In genomic region chr1:244590670-244591069, GRCh38 we compare ENCODE assay signal across 28 cellular contexts.
"Had no signal": no experiment of that assay in that cellular context is flagged by ENCODE, and none has a peak within 500 bp of the region (broad histone marks: within the 10 kb centered on the region; RNA-seq: fewer than 3 reads in every experiment).

No MANE protein-coding gene starts in this region.

- H3K36me3 ChIP-seq: esophagus squamous epithelium, gastrocnemius medialis, heart right ventricle, left lung, lower lobe of right lung had no signal

- H3K4me3 Mint-ChIP-seq: dendritic cell treated with granulocyte-macrophage colony-stimulating factor and Interleukin-4, amounts not matched to agents 40 ng/mL and 50 ng/mL, for 4 days; effector memory CD8-positive, alpha-beta T cell; endodermal cell; mesothelial cell of epicardium; naive B cell; naive thymus-derived CD8-positive, alpha-beta T cell had no signal

- DNase-seq: cortex of kidney; effector CD8-positive, alpha-beta T cell; effector memory CD8-positive, alpha-beta T cell; endodermal cell; erythroblast; esophagus squamous epithelium; foreskin fibroblast; foreskin melanocyte; gastrocnemius medialis; glutamatergic neuron; head of caudate nucleus; heart right ventricle; hippocampal formation; left cardiac atrium; left lung; left ventricle myocardium superior; lower lobe of right lung; mesenchymal stem cell; mucosa of descending colon; naive B cell; naive thymus-derived CD8-positive, alpha-beta T cell had no signal

- H3K27ac Mint-ChIP-seq: dendritic cell treated with granulocyte-macrophage colony-stimulating factor and Interleukin-4, amounts not matched to agents 40 ng/mL and 50 ng/mL, for 4 days; effector memory CD8-positive, alpha-beta T cell; endodermal cell; mesothelial cell of epicardium; naive thymus-derived CD8-positive, alpha-beta T cell had no signal

- H3K9me3 ChIP-seq: gastrocnemius medialis, lower lobe of right lung, mucosa of descending colon had no signal

- H3K4me1 Mint-ChIP-seq: endodermal cell; mesothelial cell of epicardium; naive B cell; naive thymus-derived CD8-positive, alpha-beta T cell had no signal

- FAIRE-seq: endometrium, islet of Langerhans, keratinocyte had no signal

- H3K4me3 ChIP-seq: esophagus squamous epithelium, gastrocnemius medialis, heart right ventricle, left lung, lower lobe of right lung, mucosa of descending colon had no signal

- H3K27me3 ChIP-seq: esophagus squamous epithelium, gastrocnemius medialis, heart right ventricle, left lung had no signal

- H3K9me3 Mint-ChIP-seq: effector memory CD8-positive, alpha-beta T cell had no signal

- H3K27me3 Mint-ChIP-seq: dendritic cell treated with granulocyte-macrophage colony-stimulating factor and Interleukin-4, amounts not matched to agents 40 ng/mL and 50 ng/mL, for 4 days; naive B cell had no signal

- ATAC-seq: effector memory CD8-positive, alpha-beta T cell; esophagus mucosa; gastrocnemius medialis; heart right ventricle; left cardiac atrium; left lung; left ventricle myocardium superior; lower lobe of right lung; mucosa of descending colon; naive thymus-derived CD8-positive, alpha-beta T cell had no signal

- H3K27ac ChIP-seq: epithelial cell of prostate, esophagus squamous epithelium, gastrocnemius medialis, heart right ventricle, left lung, lower lobe of right lung had no signal

- H3K4me1 ChIP-seq: esophagus squamous epithelium, gastrocnemius medialis, heart right ventricle, left lung, lower lobe of right lung had no signal
